8 cellular contexts compared by ENCODE assay signal in the genomic region with DNA sequence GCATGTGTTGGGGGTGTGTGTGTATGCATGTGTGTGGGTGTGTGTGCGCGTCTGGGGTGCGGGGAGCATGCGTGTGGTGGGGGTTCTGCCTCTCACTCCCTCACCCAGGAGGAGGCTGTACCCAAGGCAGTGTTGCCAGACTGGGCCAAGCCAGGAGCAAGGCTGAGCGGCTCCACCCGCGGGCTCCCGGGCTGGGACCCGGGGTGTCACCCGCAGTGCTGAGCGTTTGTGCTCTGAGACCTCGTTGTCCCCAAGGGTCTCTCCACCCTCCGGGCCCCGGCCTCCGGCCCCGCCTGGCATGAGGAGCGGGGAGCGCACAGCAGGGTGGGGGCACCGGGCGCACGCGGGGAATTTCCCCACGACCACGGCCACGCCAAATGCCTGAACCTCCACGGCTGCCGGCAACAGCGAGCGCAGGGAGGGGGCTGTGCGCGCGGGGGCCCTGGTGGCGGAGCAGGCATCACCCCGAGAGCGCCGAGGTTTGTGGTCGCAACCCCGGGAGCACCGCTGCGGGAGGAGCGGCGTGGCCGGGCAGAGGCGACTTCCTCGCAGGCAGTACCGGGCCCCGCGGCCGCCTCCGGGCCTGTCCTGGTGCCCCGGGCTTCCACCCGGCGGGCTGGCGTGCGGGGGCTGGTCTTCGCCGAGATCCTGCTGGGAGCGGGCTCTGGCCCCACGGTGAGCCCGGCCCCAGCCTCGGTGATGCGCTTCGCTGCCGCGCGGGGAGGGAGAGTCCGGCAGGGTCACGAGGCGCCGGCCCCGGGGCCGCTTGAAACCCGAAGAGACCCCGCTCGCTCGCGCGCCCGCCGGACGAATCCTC. TPM values are rescaled to one million over a fixed set of nuclear protein-coding genes. Genes with fewer than 3 reads are reported as not detected.
DNase-seq lines count a peak whose midpoint lies in the region; ATAC-seq and TF ChIP-seq lines count a peak whose summit lies in the region.

No MANE protein-coding gene starts in this region.

- no peak overlapping the region for H3K9ac ChIP-seq in DND-41 (ENCODE audit: low read depth, low read length)

- H3K27ac Mint-ChIP-seq in T-helper 17 cell, result no peak overlapping the region
- H3K27ac Mint-ChIP-seq in naive B cell, result no peak overlapping the region

- DNase-seq in DND-41, result no peak
- peak in 2 of 3 donors; percentile 16 to 37 for DNase-seq in T-helper 17 cell
- DNase-seq in epithelial cell of proximal tubule (ENCODE audit: low read depth), result no peak
- DNase-seq in naive B cell, result no peak
- no peak for DNase-seq in H4 (ENCODE audit: low spot score)
- DNase-seq in NCI-H1417 treated with DMSO at 0.1 percent for 48 hours (lab: John Stamatoyannopoulos, UW), result no peak

- H3K9me3 Mint-ChIP-seq in naive B cell, result peaks cover 0 to 2% (median 0%) of the 10 kb centered on the region in 7 donors

- H3K27me3 Mint-ChIP-seq in T-helper 17 cell (peaks cover 17% of the 10 kb centered on the region), naive B cell (peaks cover 9 to 44% (median 35%) of the 10 kb centered on the region in 3 donors)

- H3K9me3 ChIP-seq in DND-41 (ENCODE audit: insufficient read depth, low read length, severe bottlenecking), result no peaks in the 10 kb centered on the region
- no peaks in the 10 kb centered on the region for H3K9me3 ChIP-seq in T-helper 17 cell (ENCODE audit: control insufficient read depth, low read length, poor library complexity, severe bottlenecking)

- H3K4me1 Mint-ChIP-seq in T-helper 17 cell (peaks cover 12% of the 10 kb centered on the region), naive B cell (peaks cover 9 to 22% (median 14%) of the 10 kb centered on the region in 3 donors)

- peak overlapping the region; percentile 80 for H3K4me3 Mint-ChIP-seq in T-helper 17 cell
- H3K4me3 Mint-ChIP-seq in naive B cell, result peak overlapping the region in 7 of 8 donors; percentile 5 to 87 (median 80)

- TF ChIP-seq CTCF in DND-41 (IDR thresholded peaks at IDR 0.05; ENCODE audit: borderline replicate concordance, extremely low read depth, low read length, poor library complexity, severe bottlenecking), result no peak
- no peak for TF ChIP-seq CTCF in epithelial cell of proximal tubule (conservative IDR thresholded peaks at IDR 0.05; ENCODE audit: low read depth, low read length)

- ATAC-seq in DND-41 (ENCODE audit: insufficient read depth, low read depth) (peak; percentile 35; the same call in 1 of the 3 replicates), T-helper 17 cell (peak; percentile 63), naive B cell (ENCODE audit: low read depth in 2 of 2) (peak; percentile 61 to 68), HG03139 (IDR thresholded peaks at IDR 0.05; ENCODE audit: unreplicated experiment) (no peak), GM21619 (IDR thresholded peaks at IDR 0.05; ENCODE audit: unreplicated experiment) (no peak)

- no peaks in the 10 kb centered on the region; the same call in 1 of the 2 replicates for H4K20me1 ChIP-seq in DND-41 (ENCODE audit: insufficient read depth, low read length)

- H2AFZ ChIP-seq in DND-41 (ENCODE audit: low read depth, low read length), result no peak overlapping the region

- H3K4me2 ChIP-seq in DND-41 (ENCODE audit: insufficient read depth, low read length), result no peak overlapping the region

- no peak overlapping the region for H3K4me3 ChIP-seq in DND-41 (ENCODE audit: low read depth in 1 of 2, low read length in 2 of 2)
- H3K4me3 ChIP-seq in epithelial cell of proximal tubule (ENCODE audit: low read depth, low read length), result peak overlapping the region; percentile 56

- no peaks in the 10 kb centered on the region for H3K27me3 ChIP-seq in DND-41 (ENCODE audit: insufficient read depth, low read length, poor library complexity)

- H3K4me1 ChIP-seq in DND-41 (ENCODE audit: insufficient read depth, low read length), result no peaks in the 10 kb centered on the region

- peaks cover 3% of the 10 kb centered on the region for H3K36me3 ChIP-seq in DND-41 (ENCODE audit: insufficient read depth, low read length)

- H3K36me3 Mint-ChIP-seq in T-helper 17 cell (ENCODE audit: low read depth) (peaks cover 6% of the 10 kb centered on the region), naive B cell (peaks cover 9 to 19% of the 10 kb centered on the region in 2 donors)

- H3K27ac ChIP-seq in DND-41 (ENCODE audit: low read length), result no peak overlapping the region

- H3K79me2 ChIP-seq in DND-41 (ENCODE audit: insufficient read depth, low read length), result no peaks in the 10 kb centered on the region

RNA-seq across cellular contexts. Expression of gene OCA2, which starts 7.4 kb away (rescaled TPM):
- total RNA-seq in T-helper 17 cell, result not detected
- 0.29 TPM in 1 of 2 replicates, not detected in the other for total RNA-seq in epithelial cell of proximal tubule
- under 1 TPM in 2 of 6 donors, not detected in 4; 0.09 to 0.23 TPM for polyA plus RNA-seq in naive B cell (ENCODE audit: low read depth in 6 of 6)
- 0.12 TPM in 1 of 2 replicates, not detected in the other for total RNA-seq in H4 (2014; rRNA removed; shearing (Covaris generic))

Comparison
In these comparisons a context has a peak if more than half of its experiments do, and no peak if none do; other contexts are left out.
1. ATAC-seq: peak in DND-41 (single experiment), T-helper 17 cell (single experiment) and naive B cell (2 of 2); none in HG03139 (single experiment) and GM21619 (single experiment).
2. DNase-seq: peak in T-helper 17 cell (2 of 3); none in DND-41 (single experiment), epithelial cell of proximal tubule (single experiment), naive B cell (single experiment), H4 (single experiment) and NCI-H1417 treated with DMSO at 0.1 percent for 48 hours (single experiment).